22 cellular contexts compared by ENCODE assay signal in the genomic region with DNA sequence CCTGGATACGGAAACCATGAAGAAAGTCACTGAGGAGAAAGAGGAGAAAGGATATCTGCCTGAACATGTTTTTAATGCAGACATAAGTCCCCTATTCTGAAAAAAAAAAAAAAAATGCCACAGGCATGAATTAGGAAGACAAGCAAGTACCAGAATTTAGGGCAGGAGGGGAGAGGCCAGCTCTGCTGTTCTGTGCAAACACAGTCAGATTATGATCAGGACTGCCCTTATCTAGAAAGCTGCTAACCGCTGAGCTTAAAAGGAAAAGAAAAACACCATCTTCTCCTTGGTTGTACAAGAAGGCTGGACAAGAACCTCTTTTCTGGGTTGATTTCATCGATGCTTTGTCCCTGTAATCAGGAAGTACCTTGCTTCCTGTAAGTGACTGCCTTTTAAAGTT. TPM values are rescaled to one million over a fixed set of nuclear protein-coding genes. Genes with fewer than 3 reads are reported as not detected.
A peak's percentile ranks its signal among the peaks of the same experiment; 100 is the strongest.
DNase-seq lines count a peak whose midpoint lies in the region; ATAC-seq, FAIRE-seq and TF ChIP-seq lines count a peak whose summit lies in the region.
"Had no signal": no experiment of that assay in that cellular context is flagged by ENCODE, and none has a peak within 500 bp of the region (broad histone marks: within the 10 kb centered on the region; RNA-seq: fewer than 3 reads in every experiment).

No MANE protein-coding gene starts in this region.

- DNase-seq in activated CD8-positive, alpha-beta memory T cell treated with anti-CD3 and anti-CD28 coated beads, Interleukin-2, amount 10 ng/mL, durations not matched to agents 7 days and 5 days, result no peak
- no peak for DNase-seq in activated CD8-positive, alpha-beta memory T cell treated with anti-CD3 and anti-CD28 coated beads for 24 hours
- peak; percentile 46 for DNase-seq in bronchial epithelial cell (ENCODE audit: low read depth)
- peak; percentile 54 to 83 for DNase-seq in trophoblast cell
- no peak for DNase-seq in DMS153 treated with DMSO at 0.1 percent for 48 hours (lab: John Stamatoyannopoulos, UW; ENCODE audit: unreplicated experiment)
- no peak for DNase-seq in activated naive CD8-positive, alpha-beta T cell treated with anti-CD3 and anti-CD28 coated beads, Interleukin-2, amount 50 U/mL, for 24 hours
- DNase-seq: C1 segment of cervical spinal cord, GDM1, HCEC 1CT, IMR-90, NCI-H187, NCI-H2107, NCI-H2227 treated with DMSO at 0.1 percent for 48 hours, NCI-H524, PC-9, SIG-M5 had no signal

- H2BK120ac ChIP-seq in trophoblast cell (ENCODE audit: insufficient read depth, low read length, poor library complexity), result no peak overlapping the region

- H3K36me3 Mint-ChIP-seq in activated CD8-positive, alpha-beta memory T cell treated with anti-CD3 and anti-CD28 coated beads, Interleukin-2, amount 10 ng/mL, durations not matched to agents 7 days and 5 days, result no peaks in the 10 kb centered on the region
- H3K36me3 Mint-ChIP-seq in activated naive CD8-positive, alpha-beta T cell treated with anti-CD3 and anti-CD28 coated beads, Interleukin-2, amount 50 U/mL, for 24 hours (ENCODE audit: low read depth), result no peaks in the 10 kb centered on the region

- H3K4ac ChIP-seq in trophoblast cell (ENCODE audit: low read depth, low read length), result no peak overlapping the region

- H3K79me2 ChIP-seq in Loucy (ENCODE audit: insufficient read depth, low read length), result no peaks in the 10 kb centered on the region
- H3K79me2 ChIP-seq in trophoblast cell (ENCODE audit: control insufficient read depth, insufficient read depth, low read length, poor library complexity), result no peaks in the 10 kb centered on the region

- H3K4me1 ChIP-seq in Loucy (ENCODE audit: insufficient read depth, low read length, poor library complexity, severe bottlenecking) (peaks cover 52% of the 10 kb centered on the region), trophoblast cell (ENCODE audit: control insufficient read depth in 1 of 2, insufficient read depth in 2 of 2, low read length in 2 of 2) (peaks cover 4 to 14% of the 10 kb centered on the region in 2 experiments)

- H4K12ac ChIP-seq in trophoblast cell (ENCODE audit: low read depth, low read length), result no peak overlapping the region

- H3K27me3 Mint-ChIP-seq in activated CD8-positive, alpha-beta memory T cell treated with anti-CD3 and anti-CD28 coated beads, Interleukin-2, amount 10 ng/mL, durations not matched to agents 7 days and 5 days, result no peaks in the 10 kb centered on the region
- H3K27me3 Mint-ChIP-seq in activated naive CD8-positive, alpha-beta T cell treated with anti-CD3 and anti-CD28 coated beads, Interleukin-2, amount 50 U/mL, for 24 hours, result no peaks in the 10 kb centered on the region

- peak overlapping the region; percentile 29 for H3K27ac ChIP-seq in trophoblast cell (ENCODE audit: low read depth, low read length)
- H3K27ac ChIP-seq: PC-9, RWPE1 had no signal

- no peaks in the 10 kb centered on the region for H3K9me2 ChIP-seq in Loucy (replicated peaks; ENCODE audit: low read depth, low read length)

- TF ChIP-seq CTCF in Loucy (conservative IDR thresholded peaks at IDR 0.05; ENCODE audit: low read length) (no peak), bronchial epithelial cell (IDR thresholded peaks at IDR 0.05; ENCODE audit: insufficient read depth, low read length, severe bottlenecking) (no peak)

- H2BK12ac ChIP-seq in trophoblast cell (ENCODE audit: low read length), result no peak overlapping the region

- H3K4me3 ChIP-seq in Loucy (ENCODE audit: low read length, poor library complexity, severe bottlenecking) (no peak overlapping the region), bronchial epithelial cell (ENCODE audit: low read depth, low read length) (no peak overlapping the region), trophoblast cell (ENCODE audit: low read depth, low read length) (no peak overlapping the region)
- H3K4me3 ChIP-seq: GM23338, PC-9 had no signal

- FAIRE-seq in bronchial epithelial cell (lab: Jason Lieb, UNC), result no peak
- FAIRE-seq: A204.1, HTR-8/SVneo had no signal

- no peaks in the 10 kb centered on the region for H3K9me3 Mint-ChIP-seq in activated CD8-positive, alpha-beta memory T cell treated with anti-CD3 and anti-CD28 coated beads, Interleukin-2, amount 10 ng/mL, durations not matched to agents 7 days and 5 days (ENCODE audit: low read depth)
- H3K9me3 Mint-ChIP-seq in activated naive CD8-positive, alpha-beta T cell treated with anti-CD3 and anti-CD28 coated beads, Interleukin-2, amount 50 U/mL, for 24 hours, result no peaks in the 10 kb centered on the region
- H3K9me3 Mint-ChIP-seq: GM23338 had no signal

- H3K27me3 ChIP-seq in Loucy (ENCODE audit: insufficient read depth, low read length, poor library complexity, severe bottlenecking), result no peaks in the 10 kb centered on the region
- no peaks in the 10 kb centered on the region for H3K27me3 ChIP-seq in bronchial epithelial cell (ENCODE audit: control insufficient read depth, insufficient read depth, low read length)
- no peaks in the 10 kb centered on the region for H3K27me3 ChIP-seq in trophoblast cell (ENCODE audit: insufficient read depth, low read length)

- H4K20me1 ChIP-seq in Loucy (ENCODE audit: insufficient read depth, low read length, poor library complexity, severe bottlenecking), result no peaks in the 10 kb centered on the region

- WGBS in trophoblast cell (ENCODE audit: extremely low coverage, insufficient coverage, insufficient read length), result no CpG with 5 or more reads among the region's 3 CpGs

- ATAC-seq in activated CD8-positive, alpha-beta memory T cell treated with anti-CD3 and anti-CD28 coated beads, Interleukin-2, amount 10 ng/mL, durations not matched to agents 7 days and 5 days, result peak; percentile 30
- ATAC-seq in GM19452 (IDR thresholded peaks at IDR 0.05; ENCODE audit: unreplicated experiment), result no peak
- ATAC-seq in activated naive CD8-positive, alpha-beta T cell treated with anti-CD3 and anti-CD28 coated beads, Interleukin-2, amount 50 U/mL, for 24 hours, result no peak
- ATAC-seq: GM23338 had no signal

- no peak overlapping the region for H3K23ac ChIP-seq in trophoblast cell (ENCODE audit: low read length)

- no peak overlapping the region for H3K4me3 Mint-ChIP-seq in activated CD8-positive, alpha-beta memory T cell treated with anti-CD3 and anti-CD28 coated beads, Interleukin-2, amount 10 ng/mL, durations not matched to agents 7 days and 5 days
- no peak overlapping the region for H3K4me3 Mint-ChIP-seq in activated naive CD8-positive, alpha-beta T cell treated with anti-CD3 and anti-CD28 coated beads, Interleukin-2, amount 50 U/mL, for 24 hours
- H3K4me3 Mint-ChIP-seq: GM23338 had no signal

- CTCF ChIA-PET in activated CD8-positive, alpha-beta memory T cell treated with anti-CD3 and anti-CD28 coated beads, Interleukin-2, amount 10 ng/mL, durations not matched to agents 7 days and 5 days (lab: Charles Lee), result interaction anchor here (1.1 to 1.5 kb wide), 2 partner anchors 10 to 65 kb away, joined by 4 to 7 read pairs; no protein-coding TSS in a partner anchor

- H3F3A ChIP-seq in Loucy (ENCODE audit: low read depth), result 0 out of 2 replicates have a peak, but pooled peaks cover 4% of the 10 kb centered on the region

- no peaks in the 10 kb centered on the region for H3K36me3 ChIP-seq in Loucy (ENCODE audit: insufficient read depth, low read length)
- no peaks in the 10 kb centered on the region for H3K36me3 ChIP-seq in bronchial epithelial cell (ENCODE audit: control insufficient read depth, insufficient read depth, low read length)
- H3K36me3 ChIP-seq in trophoblast cell (ENCODE audit: control insufficient read depth in 1 of 2, insufficient read depth in 2 of 2, low read length in 2 of 2), result no peaks in the 10 kb centered on the region

- H2AFZ ChIP-seq in Loucy (ENCODE audit: low read length), result peak overlapping the region; percentile 76
- H2AFZ ChIP-seq in trophoblast cell (ENCODE audit: insufficient read depth, low read length, poor library complexity), result no peak overlapping the region
- H2AFZ ChIP-seq: GM23338, PC-9 had no signal

- H3K27ac Mint-ChIP-seq in activated CD8-positive, alpha-beta memory T cell treated with anti-CD3 and anti-CD28 coated beads, Interleukin-2, amount 10 ng/mL, durations not matched to agents 7 days and 5 days, result peak overlapping the region; percentile 25
- no peak overlapping the region for H3K27ac Mint-ChIP-seq in activated naive CD8-positive, alpha-beta T cell treated with anti-CD3 and anti-CD28 coated beads, Interleukin-2, amount 50 U/mL, for 24 hours
- H3K27ac Mint-ChIP-seq: GM23338 had no signal

- no peak overlapping the region for H4K8ac ChIP-seq in trophoblast cell (ENCODE audit: low read depth, low read length)

- H3K4me1 Mint-ChIP-seq in activated CD8-positive, alpha-beta memory T cell treated with anti-CD3 and anti-CD28 coated beads, Interleukin-2, amount 10 ng/mL, durations not matched to agents 7 days and 5 days, result peaks cover 12% of the 10 kb centered on the region
- peaks cover 10% of the 10 kb centered on the region for H3K4me1 Mint-ChIP-seq in activated naive CD8-positive, alpha-beta T cell treated with anti-CD3 and anti-CD28 coated beads, Interleukin-2, amount 50 U/mL, for 24 hours

- no peak overlapping the region for H2AK5ac ChIP-seq in trophoblast cell (ENCODE audit: low read length)

- no peaks in the 10 kb centered on the region for H3K79me1 ChIP-seq in trophoblast cell (ENCODE audit: low read length)

- peak overlapping the region; percentile 68 for H3K9ac ChIP-seq in Loucy (ENCODE audit: low read depth, low read length, poor library complexity, severe bottlenecking)
- no peak overlapping the region for H3K9ac ChIP-seq in trophoblast cell (ENCODE audit: low read length)

- H4K91ac ChIP-seq in trophoblast cell (ENCODE audit: low read depth, low read length), result no peak overlapping the region

- no peaks in the 10 kb centered on the region for H3K9me3 ChIP-seq in Loucy (ENCODE audit: insufficient read depth, low read depth, low read length)
- H3K9me3 ChIP-seq in trophoblast cell (ENCODE audit: insufficient read depth, low read depth, low read length), result peaks cover 1% of the 10 kb centered on the region

- peak overlapping the region; percentile 23 for H3K4me2 ChIP-seq in Loucy (ENCODE audit: low read depth, low read length, poor library complexity, severe bottlenecking)
- H3K4me2 ChIP-seq in trophoblast cell (ENCODE audit: low read length), result no peak overlapping the region
- H3K4me2 ChIP-seq: GM23338, PC-9 had no signal

- no peak overlapping the region for H3K18ac ChIP-seq in trophoblast cell (ENCODE audit: low read length)

- H2BK5ac ChIP-seq in trophoblast cell (ENCODE audit: low read depth, low read length, poor library complexity), result no peak overlapping the region

- H3K14ac ChIP-seq in trophoblast cell (ENCODE audit: low read length), result no peak overlapping the region

RNA-seq across cellular contexts. Expression of gene PWWP2B, which starts 15.3 kb away (rescaled TPM):
- 10 to 100 TPM in 1 of 2 experiments, 1 to 10 TPM in 1; 6.9 to 12.8 TPM for total RNA-seq in activated CD8-positive, alpha-beta memory T cell treated with anti-CD3 and anti-CD28 coated beads, Interleukin-2, amount 10 ng/mL, durations not matched to agents 7 days and 5 days
- 39.4 and 40.0 TPM in 2 replicates for total RNA-seq in bronchial epithelial cell
- 57.0 and 60.9 TPM in 2 replicates for polyA plus RNA-seq in trophoblast cell (2013)

RNA-seq across cellular contexts. Expression of gene LRRC27, which starts 49.7 kb away (rescaled TPM):
- 1 to 10 TPM; 5.4 to 5.8 TPM for total RNA-seq in activated CD8-positive, alpha-beta memory T cell treated with anti-CD3 and anti-CD28 coated beads, Interleukin-2, amount 10 ng/mL, durations not matched to agents 7 days and 5 days
- 4.7 and 6.9 TPM in 2 replicates for total RNA-seq in bronchial epithelial cell
- polyA plus RNA-seq in trophoblast cell (2013), result 4.4 and 4.9 TPM in 2 replicates

Comparison
In these comparisons a context has a peak if more than half of its experiments do, and no peak if none do; other contexts are left out.
1. DNase-seq: peak in bronchial epithelial cell (single experiment) and trophoblast cell (2 of 2); none in activated CD8-positive, alpha-beta memory T cell treated with anti-CD3 and anti-CD28 coated beads, Interleukin-2, amount 10 ng/mL, durations not matched to agents 7 days and 5 days (single experiment), activated CD8-positive, alpha-beta memory T cell treated with anti-CD3 and anti-CD28 coated beads for 24 hours (single experiment), DMS153 treated with DMSO at 0.1 percent for 48 hours (single experiment) and activated naive CD8-positive, alpha-beta T cell treated with anti-CD3 and anti-CD28 coated beads, Interleukin-2, amount 50 U/mL, for 24 hours (single experiment).